In the genomic region with DNA sequence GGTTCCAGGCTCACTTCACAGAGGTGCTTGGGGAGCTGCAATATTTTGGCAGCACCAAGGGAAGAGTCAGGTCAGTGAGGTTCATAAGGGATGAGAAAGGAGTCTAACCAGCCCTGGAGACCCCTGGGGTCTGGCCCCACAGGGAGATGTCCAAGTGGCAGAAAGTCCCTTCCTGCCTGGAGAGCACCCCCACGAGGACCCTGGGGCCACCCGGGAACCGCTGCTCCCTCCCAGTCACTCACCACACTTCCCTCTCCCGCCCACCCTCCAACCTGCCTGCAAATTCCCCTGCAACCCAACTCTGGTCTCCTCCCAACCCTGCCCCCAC, we compare ENCODE assay signal across 8 cellular contexts. TPM values are rescaled to one million over a fixed set of nuclear protein-coding genes. Genes with fewer than 3 reads are reported as not detected.
DNase-seq lines count a peak whose midpoint lies in the region; ATAC-seq, FAIRE-seq and TF ChIP-seq lines count a peak whose summit lies in the region.

No MANE protein-coding gene starts in this region.

- H3K27ac Mint-ChIP-seq in activated B cell treated with CpG ODN at 0.5 μM for 24 hours = peak overlapping the region; percentile 93

- WGBS in small intestine, 3 donors = 0 to 12% (median 8%) methylated on average over 3 to 4 of the region's 4 CpGs

- H3K27me3 ChIP-seq in iPS-20b (ENCODE audit: insufficient read depth, low read length) (peaks cover 60% of the 10 kb centered on the region), small intestine (ENCODE audit: control insufficient read depth in 2 of 2, insufficient read depth in 2 of 2, low read length in 2 of 2) (peaks cover 3 to 4% of the 10 kb centered on the region in 2 donors)

- no peaks in the 10 kb centered on the region for H3K27me3 Mint-ChIP-seq in activated T-cell treated with anti-CD3 and anti-CD28 coated beads, Interleukin-2, amount 50 U/mL, for 4 hours (ENCODE audit: low read depth)
- H3K27me3 Mint-ChIP-seq in activated B cell treated with CpG ODN at 0.5 μM for 24 hours = no peaks in the 10 kb centered on the region

- H3K4me1 ChIP-seq in iPS-20b (ENCODE audit: insufficient read depth, low read length) = peaks cover 12% of the 10 kb centered on the region
- H3K4me1 ChIP-seq in small intestine (ENCODE audit: control insufficient read depth in 2 of 2, insufficient read depth in 1 of 2, low read depth in 1 of 2, low read length in 1 of 2) = peaks cover 0 to 2% of the 10 kb centered on the region in 2 donors

- H3K9me3 Mint-ChIP-seq in activated T-cell treated with anti-CD3 and anti-CD28 coated beads, Interleukin-2, amount 50 U/mL, for 4 hours = no peaks in the 10 kb centered on the region
- H3K9me3 Mint-ChIP-seq in activated B cell treated with CpG ODN at 0.5 μM for 24 hours = no peaks in the 10 kb centered on the region

- TF ChIP-seq CTCF in activated B cell treated with CpG ODN at 0.5 μM for 24 hours (IDR thresholded peaks at IDR 0.05) = no peak

- no peak overlapping the region for H3K27ac ChIP-seq in iPS-20b (ENCODE audit: low read length)
- peak overlapping the region; percentile 36 for H3K27ac ChIP-seq in temporal lobe (ENCODE audit: low read depth, low read length)
- no peak overlapping the region for H3K27ac ChIP-seq in small intestine (ENCODE audit: low read depth in 1 of 2, low read length in 1 of 2)

- no peak for ATAC-seq in activated T-cell treated with anti-CD3 and anti-CD28 coated beads, Interleukin-2, amount 50 U/mL, for 4 hours
- ATAC-seq in activated B cell treated with CpG ODN at 0.5 μM for 24 hours (ENCODE audit: low read depth) = no peak
- no peak for ATAC-seq in HG02884 (IDR thresholded peaks at IDR 0.05; ENCODE audit: unreplicated experiment)
- no peak for ATAC-seq in GM21723 (IDR thresholded peaks at IDR 0.05; ENCODE audit: unreplicated experiment)

- peak overlapping the region; percentile 85 for H3K4me3 Mint-ChIP-seq in activated T-cell treated with anti-CD3 and anti-CD28 coated beads, Interleukin-2, amount 50 U/mL, for 4 hours
- peak overlapping the region; percentile 79 for H3K4me3 Mint-ChIP-seq in activated B cell treated with CpG ODN at 0.5 μM for 24 hours

- POLR2A ChIA-PET in activated B cell treated with CpG ODN at 0.5 μM for 24 hours (lab: Charles Lee) = interaction anchor here (0.6 to 7.6 kb wide), 18 partner anchors 7 to 1026 kb away, joined by 3 to 84 read pairs (median 10); a partner anchor contains a TSS

- intact Hi-C loops in activated B cell treated with CpG ODN at 0.5 μM for 24 hours (cut with micrococcal nuclease) = loop anchor here (1.0 to 10.0 kb wide), 5 partner anchors 13 to 592 kb away; a partner anchor contains a TSS

- peaks cover 86% of the 10 kb centered on the region for H3K4me1 Mint-ChIP-seq in activated T-cell treated with anti-CD3 and anti-CD28 coated beads, Interleukin-2, amount 50 U/mL, for 4 hours (ENCODE audit: low read depth)
- H3K4me1 Mint-ChIP-seq in activated B cell treated with CpG ODN at 0.5 μM for 24 hours = peaks cover 92% of the 10 kb centered on the region

- H3K36me3 ChIP-seq in iPS-20b (ENCODE audit: insufficient read depth, low read depth, low read length) = no peaks in the 10 kb centered on the region
- H3K36me3 ChIP-seq in small intestine (ENCODE audit: control insufficient read depth in 2 of 2, insufficient read depth in 2 of 2, low read length in 2 of 2) = no peaks in the 10 kb centered on the region

- no peak for DNase-seq in activated T-cell treated with anti-CD3 and anti-CD28 coated beads, Interleukin-2, amount 50 U/mL, for 4 hours
- no peak for DNase-seq in activated T-cell treated with anti-CD3 and anti-CD28 coated beads for 4 hours
- DNase-seq in activated B cell treated with CpG ODN at 0.5 μM for 24 hours = no peak
- no peak for DNase-seq in small intestine

- CTCF ChIA-PET in activated B cell treated with CpG ODN at 0.5 μM for 24 hours (lab: Charles Lee) = interaction anchor here (1.0 to 3.6 kb wide), 3 partner anchors 13 to 34 kb away, joined by 3 to 13 read pairs (median 3); no protein-coding TSS in a partner anchor

- H3K9me3 ChIP-seq in iPS-20b (ENCODE audit: insufficient read depth, low read depth, low read length) = no peaks in the 10 kb centered on the region
- no peaks in the 10 kb centered on the region for H3K9me3 ChIP-seq in small intestine (ENCODE audit: control insufficient read depth, low read depth)

- H3K36me3 Mint-ChIP-seq in activated T-cell treated with anti-CD3 and anti-CD28 coated beads, Interleukin-2, amount 50 U/mL, for 4 hours (ENCODE audit: insufficient read depth) = no peaks in the 10 kb centered on the region
- H3K36me3 Mint-ChIP-seq in activated B cell treated with CpG ODN at 0.5 μM for 24 hours (ENCODE audit: low read depth) = no peaks in the 10 kb centered on the region

- no peak for FAIRE-seq in small intestine (lab: Jason Lieb, UNC)

- no peak overlapping the region for H3K9ac ChIP-seq in iPS-20b (ENCODE audit: low read depth, low read length)

- H3K4me3 ChIP-seq in iPS-20b (ENCODE audit: low read length) = peak overlapping the region; percentile 29; the same call in 1 of the 2 replicates
- H3K4me3 ChIP-seq in small intestine (ENCODE audit: low read depth in 1 of 2, low read length in 2 of 2) = no peak overlapping the region

RNA-seq across cellular contexts. Expression of a gene that starts 6.5 kb away (rescaled TPM):
- total RNA-seq in activated T-cell treated with anti-CD3 and anti-CD28 coated beads, Interleukin-2, amount 50 U/mL, for 4 hours = 100 to 1,000 TPM; 175 to 195 (median 180) TPM
- total RNA-seq in activated B cell treated with CpG ODN at 0.5 μM for 24 hours (124 and 131 TPM in 2 replicates), temporal lobe (3.4 TPM)
- 10 to 100 TPM in 2 of 3 donors, 1 to 10 TPM in 1; 4.5 to 16.4 (median 15.4) TPM for polyA plus RNA-seq in small intestine

RNA-seq across cellular contexts. Expression of a gene that starts 12.6 kb away (rescaled TPM):
- total RNA-seq in activated T-cell treated with anti-CD3 and anti-CD28 coated beads, Interleukin-2, amount 50 U/mL, for 4 hours = 100 to 1,000 TPM; 100 to 130 (median 126) TPM
- total RNA-seq in activated B cell treated with CpG ODN at 0.5 μM for 24 hours (26.0 and 34.7 TPM in 2 replicates), temporal lobe (8.4 TPM)
- 10 to 100 TPM; 10.7 to 31.5 (median 30.0) TPM for polyA plus RNA-seq in small intestine

RNA-seq across cellular contexts. Expression of a gene that starts 53.7 kb away (rescaled TPM):
- total RNA-seq in activated T-cell treated with anti-CD3 and anti-CD28 coated beads, Interleukin-2, amount 50 U/mL, for 4 hours = 10 to 100 TPM; 33.8 to 37.6 (median 34.6) TPM
- 35.3 and 36.6 TPM in 2 replicates for total RNA-seq in activated B cell treated with CpG ODN at 0.5 μM for 24 hours
- total RNA-seq in temporal lobe = 63.2 TPM
- polyA plus RNA-seq in small intestine = 100 to 1,000 TPM; 116 to 128 (median 128) TPM

Comparison
In these comparisons a context has a peak if more than half of its experiments do, and no peak if none do; other contexts are left out.
1. RNA of a gene that starts 6.5 kb away (total RNA-seq): 175 to 195 TPM in activated T-cell treated with anti-CD3 and anti-CD28 coated beads, Interleukin-2, amount 50 U/mL, for 4 hours and 124 to 131 TPM in activated B cell treated with CpG ODN at 0.5 μM for 24 hours; 3.4 TPM in temporal lobe (single experiment); every median in the first group is over 10 times any median in the second.